ENCODE assay signal across 1 cellular context in the genomic region with DNA sequence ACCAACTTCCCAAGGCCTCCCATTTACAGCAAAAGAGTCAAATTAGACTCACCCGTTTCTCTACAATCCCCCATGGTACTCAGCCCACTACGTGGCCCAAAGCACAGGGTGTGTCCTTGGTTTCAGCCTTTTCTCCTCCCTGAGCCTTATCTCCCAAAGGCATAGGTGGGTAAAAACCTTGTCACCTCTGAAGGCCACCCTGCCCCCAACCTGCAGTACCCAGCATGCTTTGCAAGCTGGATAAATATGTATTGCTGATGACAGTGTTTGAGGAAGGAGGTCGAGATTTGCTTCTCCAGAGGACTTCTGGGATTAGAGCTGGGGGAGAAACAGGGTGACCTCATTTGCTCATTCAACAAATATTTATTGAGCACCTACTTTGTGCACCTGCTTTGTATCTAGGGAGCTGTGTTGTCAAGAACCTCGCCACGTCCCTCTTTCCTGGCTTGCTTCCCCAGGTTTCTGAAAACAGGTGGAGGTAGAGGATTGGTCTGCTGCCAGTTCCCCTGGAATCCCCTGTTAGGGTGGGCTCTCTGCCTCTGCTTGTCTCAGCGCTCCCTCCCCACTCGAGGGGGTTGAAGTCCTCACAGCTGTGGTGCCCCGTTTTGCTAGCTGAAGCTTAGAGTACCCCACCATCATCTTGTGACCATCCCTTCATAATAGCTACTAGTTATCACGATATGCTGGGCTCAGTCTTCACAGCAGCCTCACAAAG.
TF ChIP-seq lines count a peak whose summit lies in the region.

No MANE protein-coding gene starts in this region.

TF ChIP-seq in HepG2, 621 proteins besides CTCF, POLR2A, EP300 and RAD21 (continues in another document):
- TF ChIP-seq SMC3 (IDR thresholded peaks at IDR 0.05; ENCODE audit: low read length) (no peak), MBD4 (IDR thresholded peaks at IDR 0.05; ENCODE audit: borderline replicate concordance, low read length) (no peak), NFE2L1 (CRISPR knock-in tag; IDR thresholded peaks at IDR 0.05; ENCODE audit: borderline replicate concordance) (no peak), EHMT2 (IDR thresholded peaks at IDR 0.05; ENCODE audit: borderline replicate concordance, low read depth, low read length) (no peak), CBX1 (IDR thresholded peaks at IDR 0.05; ENCODE audit: low read depth) (no peak), ZNF564 (CRISPR knock-in tag; IDR thresholded peaks at IDR 0.05) (no peak), MXD4 (CRISPR knock-in tag; IDR thresholded peaks at IDR 0.05) (0 out of 2 replicates have a peak, but pooled peaks have one; percentile 42), SIN3A (IDR thresholded peaks at IDR 0.05; ENCODE audit: borderline replicate concordance, low read depth, low read length) (no peak), SRSF1 (optimal IDR thresholded peaks at IDR 0.05; ENCODE audit: low read depth, low read length) (no peak), ZNF460 (CRISPR knock-in tag; IDR thresholded peaks at IDR 0.05; ENCODE audit: borderline replicate concordance) (no peak), SRSF9 (IDR thresholded peaks at IDR 0.05; ENCODE audit: borderline replicate concordance, insufficient read depth, low read depth, low read length, poor library complexity, severe bottlenecking) (no peak), ETV6 (CRISPR knock-in tag; conservative IDR thresholded peaks at IDR 0.05) (no peak), NFIB (CRISPR knock-in tag; IDR thresholded peaks at IDR 0.05; ENCODE audit: borderline replicate concordance) (no peak), EEA1 (CRISPR knock-in tag; IDR thresholded peaks at IDR 0.05; ENCODE audit: borderline replicate concordance) (no peak), SIX1 (CRISPR knock-in tag; IDR thresholded peaks at IDR 0.05; ENCODE audit: borderline replicate concordance) (no peak; the same call in 1 of the 2 replicates), ZNF816 (CRISPR knock-in tag; IDR thresholded peaks at IDR 0.05; ENCODE audit: borderline replicate concordance) (no peak), BRCA1 (CRISPR knock-in tag; IDR thresholded peaks at IDR 0.05) (no peak), ZNF382 (CRISPR knock-in tag; IDR thresholded peaks at IDR 0.05; ENCODE audit: borderline replicate concordance) (no peak), HNRNPL (IDR thresholded peaks at IDR 0.05; ENCODE audit: low read depth, low read length) (no peak), HMG20A (CRISPR knock-in tag; IDR thresholded peaks at IDR 0.05; ENCODE audit: borderline replicate concordance) (no peak), CBX5 (CRISPR knock-in tag; IDR thresholded peaks at IDR 0.05; ENCODE audit: borderline replicate concordance) (peak; percentile 36; the same call in 1 of the 2 replicates), ARNT (IDR thresholded peaks at IDR 0.05) (no peak), ZNF749 (CRISPR knock-in tag; IDR thresholded peaks at IDR 0.05; ENCODE audit: borderline replicate concordance) (no peak), ZNF484 (CRISPR knock-in tag; IDR thresholded peaks at IDR 0.05; ENCODE audit: borderline replicate concordance, low read depth) (no peak), TOPORS (CRISPR knock-in tag; IDR thresholded peaks at IDR 0.05) (no peak), KDM1A (CRISPR knock-in tag; IDR thresholded peaks at IDR 0.05) (no peak), HDAC6 (IDR thresholded peaks at IDR 0.05; ENCODE audit: low read depth, low read length) (no peak), ZNF317 (CRISPR knock-in tag; IDR thresholded peaks at IDR 0.05) (no peak), ZNF670 (CRISPR knock-in tag; IDR thresholded peaks at IDR 0.05; ENCODE audit: borderline replicate concordance) (no peak), ZNF713 (CRISPR knock-in tag; IDR thresholded peaks at IDR 0.05) (no peak), ZNF556 (CRISPR knock-in tag; IDR thresholded peaks at IDR 0.05; ENCODE audit: borderline replicate concordance) (no peak), MZF1 (CRISPR knock-in tag; IDR thresholded peaks at IDR 0.05; ENCODE audit: borderline replicate concordance) (no peak), ZFP36L1 (CRISPR knock-in tag; IDR thresholded peaks at IDR 0.05) (no peak), FOXC1 (CRISPR knock-in tag; IDR thresholded peaks at IDR 0.05; ENCODE audit: borderline replicate concordance) (no peak), PITX1 (CRISPR knock-in tag; IDR thresholded peaks at IDR 0.05) (peak; percentile 77; the same call in 1 of the 2 replicates), ZNF430 (CRISPR knock-in tag; IDR thresholded peaks at IDR 0.05) (no peak), NR3C1 (CRISPR knock-in tag; IDR thresholded peaks at IDR 0.05) (no peak), SMYD3 (CRISPR knock-in tag; IDR thresholded peaks at IDR 0.05) (no peak), SKI (IDR thresholded peaks at IDR 0.05; ENCODE audit: partially characterized antibody) (no peak), ZNF619 (CRISPR knock-in tag; IDR thresholded peaks at IDR 0.05) (no peak), ZNF354B (CRISPR knock-in tag; IDR thresholded peaks at IDR 0.05) (no peak), ZNF562 (CRISPR knock-in tag; IDR thresholded peaks at IDR 0.05; ENCODE audit: borderline replicate concordance) (no peak), ZNF496 (CRISPR knock-in tag; IDR thresholded peaks at IDR 0.05; ENCODE audit: insufficient replicate concordance) (no peak)
- TF ChIP-seq, protein P1, sequence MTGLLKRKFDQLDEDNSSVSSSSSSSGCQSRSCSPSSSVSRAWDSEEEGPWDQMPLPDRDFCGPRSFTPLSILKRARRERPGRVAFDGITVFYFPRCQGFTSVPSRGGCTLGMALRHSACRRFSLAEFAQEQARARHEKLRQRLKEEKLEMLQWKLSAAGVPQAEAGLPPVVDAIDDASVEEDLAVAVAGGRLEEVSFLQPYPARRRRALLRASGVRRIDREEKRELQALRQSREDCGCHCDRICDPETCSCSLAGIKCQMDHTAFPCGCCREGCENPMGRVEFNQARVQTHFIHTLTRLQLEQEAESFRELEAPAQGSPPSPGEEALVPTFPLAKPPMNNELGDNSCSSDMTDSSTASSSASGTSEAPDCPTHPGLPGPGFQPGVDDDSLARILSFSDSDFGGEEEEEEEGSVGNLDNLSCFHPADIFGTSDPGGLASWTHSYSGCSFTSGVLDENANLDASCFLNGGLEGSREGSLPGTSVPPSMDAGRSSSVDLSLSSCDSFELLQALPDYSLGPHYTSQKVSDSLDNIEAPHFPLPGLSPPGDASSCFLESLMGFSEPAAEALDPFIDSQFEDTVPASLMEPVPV (CRISPR knock-in tag; IDR thresholded peaks at IDR 0.05), result 0 out of 2 replicates have a peak, but pooled peaks have one; percentile 34
- TF ChIP-seq, protein P2, sequence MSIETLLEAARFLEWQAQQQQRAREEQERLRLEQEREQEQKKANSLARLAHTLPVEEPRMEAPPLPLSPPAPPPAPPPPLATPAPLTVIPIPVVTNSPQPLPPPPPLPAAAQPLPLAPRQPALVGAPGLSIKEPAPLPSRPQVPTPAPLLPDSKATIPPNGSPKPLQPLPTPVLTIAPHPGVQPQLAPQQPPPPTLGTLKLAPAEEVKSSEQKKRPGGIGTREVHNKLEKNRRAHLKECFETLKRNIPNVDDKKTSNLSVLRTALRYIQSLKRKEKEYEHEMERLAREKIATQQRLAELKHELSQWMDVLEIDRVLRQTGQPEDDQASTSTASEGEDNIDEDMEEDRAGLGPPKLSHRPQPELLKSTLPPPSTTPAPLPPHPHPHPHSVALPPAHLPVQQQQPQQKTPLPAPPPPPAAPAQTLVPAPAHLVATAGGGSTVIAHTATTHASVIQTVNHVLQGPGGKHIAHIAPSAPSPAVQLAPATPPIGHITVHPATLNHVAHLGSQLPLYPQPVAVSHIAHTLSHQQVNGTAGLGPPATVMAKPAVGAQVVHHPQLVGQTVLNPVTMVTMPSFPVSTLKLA (IDR thresholded peaks at IDR 0.05), result no peak
- TF ChIP-seq, protein P3, sequence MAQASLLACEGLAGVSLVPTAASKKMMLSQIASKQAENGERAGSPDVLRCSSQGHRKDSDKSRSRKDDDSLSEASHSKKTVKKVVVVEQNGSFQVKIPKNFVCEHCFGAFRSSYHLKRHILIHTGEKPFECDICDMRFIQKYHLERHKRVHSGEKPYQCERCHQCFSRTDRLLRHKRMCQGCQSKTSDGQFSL (CRISPR knock-in tag; IDR thresholded peaks at IDR 0.05), result no peak
- TF ChIP-seq, protein P4, sequence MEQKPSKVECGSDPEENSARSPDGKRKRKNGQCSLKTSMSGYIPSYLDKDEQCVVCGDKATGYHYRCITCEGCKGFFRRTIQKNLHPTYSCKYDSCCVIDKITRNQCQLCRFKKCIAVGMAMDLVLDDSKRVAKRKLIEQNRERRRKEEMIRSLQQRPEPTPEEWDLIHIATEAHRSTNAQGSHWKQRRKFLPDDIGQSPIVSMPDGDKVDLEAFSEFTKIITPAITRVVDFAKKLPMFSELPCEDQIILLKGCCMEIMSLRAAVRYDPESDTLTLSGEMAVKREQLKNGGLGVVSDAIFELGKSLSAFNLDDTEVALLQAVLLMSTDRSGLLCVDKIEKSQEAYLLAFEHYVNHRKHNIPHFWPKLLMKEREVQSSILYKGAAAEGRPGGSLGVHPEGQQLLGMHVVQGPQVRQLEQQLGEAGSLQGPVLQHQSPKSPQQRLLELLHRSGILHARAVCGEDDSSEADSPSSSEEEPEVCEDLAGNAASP (CRISPR knock-in tag; IDR thresholded peaks at IDR 0.05; ENCODE audit: borderline replicate concordance), result no peak; the same call in 1 of the 2 replicates
- TF ChIP-seq, protein P5, sequence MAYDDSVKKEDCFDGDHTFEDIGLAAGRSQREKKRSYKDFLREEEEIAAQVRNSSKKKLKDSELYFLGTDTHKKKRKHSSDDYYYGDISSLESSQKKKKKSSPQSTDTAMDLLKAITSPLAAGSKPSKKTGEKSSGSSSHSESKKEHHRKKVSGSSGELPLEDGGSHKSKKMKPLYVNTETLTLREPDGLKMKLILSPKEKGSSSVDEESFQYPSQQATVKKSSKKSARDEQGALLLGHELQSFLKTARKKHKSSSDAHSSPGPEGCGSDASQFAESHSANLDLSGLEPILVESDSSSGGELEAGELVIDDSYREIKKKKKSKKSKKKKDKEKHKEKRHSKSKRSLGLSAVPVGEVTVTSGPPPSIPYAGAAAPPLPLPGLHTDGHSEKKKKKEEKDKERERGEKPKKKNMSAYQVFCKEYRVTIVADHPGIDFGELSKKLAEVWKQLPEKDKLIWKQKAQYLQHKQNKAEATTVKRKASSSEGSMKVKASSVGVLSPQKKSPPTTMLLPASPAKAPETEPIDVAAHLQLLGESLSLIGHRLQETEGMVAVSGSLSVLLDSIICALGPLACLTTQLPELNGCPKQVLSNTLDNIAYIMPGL (CRISPR knock-in tag; IDR thresholded peaks at IDR 0.05; ENCODE audit: borderline replicate concordance in 1 of 2, low read depth in 1 of 2), result peak; percentile 21 to 31; a peak in 2 of 4 replicates
- TF ChIP-seq, protein P6, sequence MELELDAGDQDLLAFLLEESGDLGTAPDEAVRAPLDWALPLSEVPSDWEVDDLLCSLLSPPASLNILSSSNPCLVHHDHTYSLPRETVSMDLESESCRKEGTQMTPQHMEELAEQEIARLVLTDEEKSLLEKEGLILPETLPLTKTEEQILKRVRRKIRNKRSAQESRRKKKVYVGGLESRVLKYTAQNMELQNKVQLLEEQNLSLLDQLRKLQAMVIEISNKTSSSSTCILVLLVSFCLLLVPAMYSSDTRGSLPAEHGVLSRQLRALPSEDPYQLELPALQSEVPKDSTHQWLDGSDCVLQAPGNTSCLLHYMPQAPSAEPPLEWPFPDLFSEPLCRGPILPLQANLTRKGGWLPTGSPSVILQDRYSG (CRISPR knock-in tag; IDR thresholded peaks at IDR 0.05), result no peak
- TF ChIP-seq, protein P7, sequence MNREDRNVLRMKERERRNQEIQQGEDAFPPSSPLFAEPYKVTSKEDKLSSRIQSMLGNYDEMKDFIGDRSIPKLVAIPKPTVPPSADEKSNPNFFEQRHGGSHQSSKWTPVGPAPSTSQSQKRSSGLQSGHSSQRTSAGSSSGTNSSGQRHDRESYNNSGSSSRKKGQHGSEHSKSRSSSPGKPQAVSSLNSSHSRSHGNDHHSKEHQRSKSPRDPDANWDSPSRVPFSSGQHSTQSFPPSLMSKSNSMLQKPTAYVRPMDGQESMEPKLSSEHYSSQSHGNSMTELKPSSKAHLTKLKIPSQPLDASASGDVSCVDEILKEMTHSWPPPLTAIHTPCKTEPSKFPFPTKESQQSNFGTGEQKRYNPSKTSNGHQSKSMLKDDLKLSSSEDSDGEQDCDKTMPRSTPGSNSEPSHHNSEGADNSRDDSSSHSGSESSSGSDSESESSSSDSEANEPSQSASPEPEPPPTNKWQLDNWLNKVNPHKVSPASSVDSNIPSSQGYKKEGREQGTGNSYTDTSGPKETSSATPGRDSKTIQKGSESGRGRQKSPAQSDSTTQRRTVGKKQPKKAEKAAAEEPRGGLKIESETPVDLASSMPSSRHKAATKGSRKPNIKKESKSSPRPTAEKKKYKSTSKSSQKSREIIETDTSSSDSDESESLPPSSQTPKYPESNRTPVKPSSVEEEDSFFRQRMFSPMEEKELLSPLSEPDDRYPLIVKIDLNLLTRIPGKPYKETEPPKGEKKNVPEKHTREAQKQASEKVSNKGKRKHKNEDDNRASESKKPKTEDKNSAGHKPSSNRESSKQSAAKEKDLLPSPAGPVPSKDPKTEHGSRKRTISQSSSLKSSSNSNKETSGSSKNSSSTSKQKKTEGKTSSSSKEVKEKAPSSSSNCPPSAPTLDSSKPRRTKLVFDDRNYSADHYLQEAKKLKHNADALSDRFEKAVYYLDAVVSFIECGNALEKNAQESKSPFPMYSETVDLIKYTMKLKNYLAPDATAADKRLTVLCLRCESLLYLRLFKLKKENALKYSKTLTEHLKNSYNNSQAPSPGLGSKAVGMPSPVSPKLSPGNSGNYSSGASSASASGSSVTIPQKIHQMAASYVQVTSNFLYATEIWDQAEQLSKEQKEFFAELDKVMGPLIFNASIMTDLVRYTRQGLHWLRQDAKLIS (CRISPR knock-in tag; IDR thresholded peaks at IDR 0.05), result no peak
- TF ChIP-seq, protein P8, sequence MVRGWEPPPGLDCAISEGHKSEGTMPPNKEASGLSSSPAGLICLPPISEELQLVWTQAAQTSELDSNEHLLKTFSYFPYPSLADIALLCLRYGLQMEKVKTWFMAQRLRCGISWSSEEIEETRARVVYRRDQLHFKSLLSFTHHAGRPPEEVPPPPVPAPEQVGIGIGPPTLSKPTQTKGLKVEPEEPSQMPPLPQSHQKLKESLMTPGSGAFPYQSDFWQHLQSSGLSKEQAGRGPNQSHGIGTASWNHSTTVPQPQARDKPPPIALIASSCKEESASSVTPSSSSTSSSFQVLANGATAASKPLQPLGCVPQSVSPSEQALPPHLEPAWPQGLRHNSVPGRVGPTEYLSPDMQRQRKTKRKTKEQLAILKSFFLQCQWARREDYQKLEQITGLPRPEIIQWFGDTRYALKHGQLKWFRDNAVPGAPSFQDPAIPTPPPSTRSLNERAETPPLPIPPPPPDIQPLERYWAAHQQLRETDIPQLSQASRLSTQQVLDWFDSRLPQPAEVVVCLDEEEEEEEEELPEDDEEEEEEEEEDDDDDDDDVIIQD (CRISPR knock-in tag; IDR thresholded peaks at IDR 0.05; ENCODE audit: low read depth), result no peak
